In genomic region chr1:116918714-116919357, GRCh38 we compare ENCODE assay signal across 20 cellular contexts. TPM values are rescaled to one million over a fixed set of nuclear protein-coding genes. Genes with fewer than 3 reads are reported as not detected.
DNase-seq lines count a peak whose midpoint lies in the region; FAIRE-seq and TF ChIP-seq lines count a peak whose summit lies in the region.
"Had no signal": no experiment of that assay in that cellular context is flagged by ENCODE, and none has a peak within 500 bp of the region (broad histone marks: within the 10 kb centered on the region; RNA-seq: fewer than 3 reads in every experiment).

No MANE protein-coding gene starts in this region.

- WGBS in thyroid gland, 2 donors: 89 to 93% methylated on average over 5 of the region's 5 CpGs

- H3K79me2 ChIP-seq in keratinocyte (ENCODE audit: control insufficient read depth, insufficient read depth, low read length): peaks cover 95% of the 10 kb centered on the region

- DNase-seq in NCI-H82 (lab: John Stamatoyannopoulos, UW): peak; percentile 49
- no peak for DNase-seq in NCI-H82 treated with DMSO at 0.1 percent for 48 hours (lab: John Stamatoyannopoulos, UW; ENCODE audit: unreplicated experiment)
- peak; percentile 54 for DNase-seq in RPMI7951 (ENCODE audit: low read depth)
- peak; percentile 95 for DNase-seq in epithelial cell of esophagus (ENCODE audit: low read depth)
- peak; percentile 88 for DNase-seq in keratinocyte (ENCODE audit: low read depth, low spot score)
- no peak for DNase-seq in thyroid gland
- DNase-seq in dedifferentiated amniotic fluid mesenchymal stem cell (ENCODE audit: extremely low spot score): no peak
- no peak for DNase-seq in germinal center (ENCODE audit: low spot score)
- DNase-seq: ACHN, DMS53, NCI-H1092, NCI-H1436, NCI-H187 treated with DMSO at 0.1 percent for 48 hours, NCI-H69, SIG-M5, SK-N-SH had no signal

- no peak for TF ChIP-seq CTCF in epithelial cell of esophagus (IDR thresholded peaks at IDR 0.05; ENCODE audit: insufficient read depth, low read depth, low read length, missing control alignments)
- TF ChIP-seq CTCF in keratinocyte (optimal IDR thresholded peaks at IDR 0.05 in 1 of 3, IDR thresholded peaks at IDR 0.05 in 1 of 3, conservative IDR thresholded peaks at IDR 0.05 in 1 of 3; ENCODE audit: extremely low read depth in 1 of 3, insufficient read depth in 2 of 3, low read length in 3 of 3): no peak
- no peak for TF ChIP-seq CTCF in thyroid gland (IDR thresholded peaks at IDR 0.05)

- H3K9ac ChIP-seq in keratinocyte (ENCODE audit: control insufficient read depth, extremely low read depth, insufficient read depth, low read length): peak overlapping the region; percentile 2
- H3K9ac ChIP-seq: BLaER1 treated with 17β-estradiol and CSF1 and Interleukin-3, amounts not matched to agents 10 nM and 100 nM; SK-N-SH had no signal

- peak overlapping the region; percentile 65 for H3K4me2 ChIP-seq in keratinocyte (ENCODE audit: control insufficient read depth, extremely low read depth, insufficient read depth, low read depth, low read length)
- H3K4me2 ChIP-seq: BLaER1 treated with 17β-estradiol and CSF1 and Interleukin-3, amounts not matched to agents 10 nM and 100 nM; SK-N-SH had no signal

- H3K9me1 ChIP-seq in keratinocyte (ENCODE audit: control insufficient read depth, extremely low read depth, insufficient read depth, low read length): peaks cover 8% of the 10 kb centered on the region

- H3K36me3 ChIP-seq in keratinocyte (ENCODE audit: control insufficient read depth in 2 of 2, extremely low read depth in 1 of 2, insufficient read depth in 2 of 2, low read length in 2 of 2) (peaks cover under 1 to 9% of the 10 kb centered on the region in 2 experiments), thyroid gland (no peaks in the 10 kb centered on the region)
- H3K36me3 ChIP-seq: BLaER1 treated with 17β-estradiol and CSF1 and Interleukin-3, amounts not matched to agents 10 nM and 100 nM had no signal

- H3K9me3 ChIP-seq in keratinocyte (ENCODE audit: control insufficient read depth, low read depth, low read length) (no peaks in the 10 kb centered on the region), thyroid gland (no peaks in the 10 kb centered on the region)
- H3K9me3 ChIP-seq: BLaER1 treated with 17β-estradiol and CSF1 and Interleukin-3, amounts not matched to agents 10 nM and 100 nM; SK-N-SH had no signal

- H4K20me1 ChIP-seq in keratinocyte (ENCODE audit: control insufficient read depth, extremely low read depth, insufficient read depth, low read length): peaks cover 6% of the 10 kb centered on the region

- intact Hi-C loops in thyroid gland (cut with DNase I): no loop called here

- peak overlapping the region; percentile 89 for H3K27ac ChIP-seq in keratinocyte (ENCODE audit: control insufficient read depth, insufficient read depth, low read length)
- H3K27ac ChIP-seq in thyroid gland: no peak overlapping the region
- H3K27ac ChIP-seq: 22Rv1; BLaER1 treated with 17β-estradiol and CSF1 and Interleukin-3, amounts not matched to agents 10 nM and 100 nM had no signal

- dilution Hi-C loops in keratinocyte (cut with MboI; ENCODE audit: extremely low pct_ligation_motif_present, low sequenced_read_pairs): no loop called here

- H2AFZ ChIP-seq in keratinocyte (ENCODE audit: control insufficient read depth, low read length): no peak overlapping the region

- H3K4me3 ChIP-seq in epithelial cell of esophagus (ENCODE audit: low read length): no peak overlapping the region
- peak overlapping the region in 1 of 3 experiments; percentile 22 for H3K4me3 ChIP-seq in keratinocyte (ENCODE audit: control insufficient read depth in 2 of 3, extremely low read depth in 1 of 3, insufficient read depth in 2 of 3, low read depth in 1 of 3, low read length in 3 of 3)
- no peak overlapping the region for H3K4me3 ChIP-seq in thyroid gland (replicated peaks in 1 of 3)
- H3K4me3 ChIP-seq: BLaER1 treated with 17β-estradiol and CSF1 and Interleukin-3, amounts not matched to agents 10 nM and 100 nM had no signal

- H3K4me1 ChIP-seq in keratinocyte (ENCODE audit: control insufficient read depth, extremely low read depth, insufficient read depth, low read length) (peaks cover 99% of the 10 kb centered on the region), thyroid gland (peaks cover 13 to 23% of the 10 kb centered on the region in 2 donors)

- H3K27me3 ChIP-seq in keratinocyte (ENCODE audit: control insufficient read depth, extremely low read depth, insufficient read depth, low read length): no peaks in the 10 kb centered on the region
- H3K27me3 ChIP-seq in thyroid gland: no peaks in the 10 kb centered on the region

- no peak for TF ChIP-seq POLR2A in thyroid gland (IDR thresholded peaks at IDR 0.05)

- FAIRE-seq in keratinocyte (lab: Jason Lieb, UNC): peak; percentile 36
- FAIRE-seq: H54, RCC 7860 had no signal

RNA-seq across cellular contexts. Expression of gene PTGFRN, which starts 9.1 kb away (rescaled TPM):
- total RNA-seq in RPMI7951 (2014; rRNA removed; shearing (Covaris generic)): 76.1 and 101 TPM in 2 replicates
- polyA plus RNA-seq in keratinocyte: 153 to 177 TPM (median 172 TPM) in 3 replicates
- polyA plus RNA-seq in keratinocyte (2011; ENCODE audit: low read depth): 26.7 TPM
- polyA plus RNA-seq in keratinocyte (2011; cell fraction: cytosol; rRNA removed): 76.8 and 129 TPM in 2 replicates
- 521 and 554 TPM in 2 replicates for polyA plus RNA-seq in keratinocyte (2011; cell fraction: nucleus; rRNA removed)
- polyA plus RNA-seq in keratinocyte (2012; ENCODE audit: low replicate concordance): 122 and 205 TPM in 2 replicates
- polyA minus RNA-seq in keratinocyte: 166 to 258 TPM (median 258 TPM) in 3 replicates
- polyA minus RNA-seq in keratinocyte (2011; cell fraction: cytosol; rRNA and poly(A)+ RNA removed): 121 TPM
- polyA minus RNA-seq in keratinocyte (2011; cell fraction: nucleus; rRNA and poly(A)+ RNA removed): 395 and 657 TPM in 2 replicates
- 10 to 100 TPM; 18.7 to 38.7 (median 27.6) TPM for total RNA-seq in thyroid gland

Comparison
In these comparisons a context has a peak if more than half of its experiments do, and no peak if none do; other contexts are left out.
1. DNase-seq: peak in NCI-H82 (single experiment), RPMI7951 (single experiment), epithelial cell of esophagus (single experiment) and keratinocyte (single experiment); none in NCI-H82 treated with DMSO at 0.1 percent for 48 hours (single experiment), thyroid gland (0 of 2), dedifferentiated amniotic fluid mesenchymal stem cell (single experiment) and germinal center (single experiment).